ENCODE assay signal across 3 cellular contexts in genomic region chr3:184739594-184740505, GRCh38.
A peak's percentile ranks its signal among the peaks of the same experiment; 100 is the strongest.
TF ChIP-seq lines count a peak whose summit lies in the region.

No MANE protein-coding gene starts in this region.

TF ChIP-seq in SK-N-SH treated with all-trans-retinoic acid at 6 μM for 48 hours, 23 proteins besides CTCF, POLR2A, EP300 and RAD21:
- no peak for TF ChIP-seq PPARA (CRISPR knock-in tag; IDR thresholded peaks at IDR 0.05; ENCODE audit: borderline replicate concordance)
- peak; percentile 98 for TF ChIP-seq ZFP3 (CRISPR knock-in tag; IDR thresholded peaks at IDR 0.05)
TF ChIP-seq in SK-N-SH treated with all-trans-retinoic acid at 6 μM for 48 hours: peak in this region for 1.

TF ChIP-seq in SK-N-SH, 30 proteins besides CTCF, POLR2A, EP300 and RAD21:
- TF ChIP-seq RXRA (IDR thresholded peaks at IDR 0.05; ENCODE audit: borderline replicate concordance, low read depth) (no peak), SIN3A (IDR thresholded peaks at IDR 0.05; ENCODE audit: borderline replicate concordance, low read depth, low read length) (no peak), NRF1 (IDR thresholded peaks at IDR 0.05; ENCODE audit: low read depth, low read length) (no peak), NFIC (IDR thresholded peaks at IDR 0.05; ENCODE audit: borderline replicate concordance) (no peak), IRF3 (IDR thresholded peaks at IDR 0.05; ENCODE audit: low read depth, low read length) (no peak), JUND (IDR thresholded peaks at IDR 0.05) (no peak), POLR2AphosphoS5 (IDR thresholded peaks at IDR 0.05; ENCODE audit: low read depth, low read length) (no peak), FOXM1 (IDR thresholded peaks at IDR 0.05; ENCODE audit: low read depth) (no peak)

TF ChIP-seq in K562, 482 proteins besides CTCF, POLR2A, EP300 and RAD21:
- TF ChIP-seq HDAC8 (tag; IDR thresholded peaks at IDR 0.05), result no peak
- peak; percentile 49; the same call in 1 of the 2 replicates for TF ChIP-seq CBFA2T3 (IDR thresholded peaks at IDR 0.05)
TF ChIP-seq in K562: peak in this region for 1.
